ENCODE assay signal across 1 cellular context in genomic region chr6:31806470-31807272, GRCh38.
A peak's percentile ranks its signal among the peaks of the same experiment; 100 is the strongest.
TF ChIP-seq lines count a peak whose summit lies in the region.

LSM2 (minus strand) TSS chr6:31806966; CDS start chr6:31806757, 209 bp downstream.

TF ChIP-seq in HepG2, 621 proteins besides CTCF, POLR2A, EP300 and RAD21 (continued from another document and continues in another):
- TF ChIP-seq ARID5B (CRISPR knock-in tag; IDR thresholded peaks at IDR 0.05) (peak; percentile 79; the same call in 1 of the 2 replicates), HDAC6 (IDR thresholded peaks at IDR 0.05; ENCODE audit: low read depth, low read length) (no peak), RBAK (CRISPR knock-in tag; IDR thresholded peaks at IDR 0.05) (0 out of 2 replicates have a peak, but pooled peaks have one; percentile 52), POLR2AphosphoS5 (IDR thresholded peaks at IDR 0.05; ENCODE audit: low read depth, low read length) (peak; percentile 86), MATR3 (CRISPR knock-in tag; IDR thresholded peaks at IDR 0.05) (no peak), CEBPG (CRISPR knock-in tag; IDR thresholded peaks at IDR 0.05) (peak; percentile 21; the same call in 1 of the 2 replicates), SMAD1 (CRISPR knock-in tag; IDR thresholded peaks at IDR 0.05; ENCODE audit: borderline replicate concordance, low read depth) (peak; percentile 86; the same call in 1 of the 2 replicates), ZNF547 (CRISPR knock-in tag; IDR thresholded peaks at IDR 0.05) (peak; percentile 94), UBTF (CRISPR knock-in tag; IDR thresholded peaks at IDR 0.05) (peak; percentile 74; the same call in 1 of the 2 replicates), THAP11 (CRISPR knock-in tag; IDR thresholded peaks at IDR 0.05) (peak; percentile 90), KDM1A (CRISPR knock-in tag; IDR thresholded peaks at IDR 0.05) (no peak), RORA (CRISPR knock-in tag; IDR thresholded peaks at IDR 0.05) (no peak), SUZ12 (IDR thresholded peaks at IDR 0.05; ENCODE audit: low read depth, low read length) (no peak), ZIK1 (CRISPR knock-in tag; IDR thresholded peaks at IDR 0.05; ENCODE audit: borderline replicate concordance, low read depth) (peak; percentile 75; the same call in 1 of the 2 replicates), MTF2 (CRISPR knock-in tag; IDR thresholded peaks at IDR 0.05; ENCODE audit: borderline replicate concordance) (no peak; the same call in 1 of the 2 replicates), TOPORS (CRISPR knock-in tag; IDR thresholded peaks at IDR 0.05) (peak; percentile 75), CENPT (CRISPR knock-in tag; IDR thresholded peaks at IDR 0.05; ENCODE audit: low read depth) (no peak; the same call in 1 of the 2 replicates), RAD51 (IDR thresholded peaks at IDR 0.05; ENCODE audit: borderline replicate concordance) (no peak), TEAD3 (CRISPR knock-in tag; optimal IDR thresholded peaks at IDR 0.05; ENCODE audit: borderline replicate concordance) (peak; percentile 81), ATF7 (IDR thresholded peaks at IDR 0.05) (no peak), ATF7 (CRISPR knock-in tag; IDR thresholded peaks at IDR 0.05) (peak; percentile 83), JDP2 (CRISPR knock-in tag; IDR thresholded peaks at IDR 0.05; ENCODE audit: borderline replicate concordance) (peak; percentile 20; the same call in 1 of the 2 replicates), TEAD2 (CRISPR knock-in tag; IDR thresholded peaks at IDR 0.05) (no peak), ZNF709 (CRISPR knock-in tag; IDR thresholded peaks at IDR 0.05) (peak; percentile 88), MXI1 (IDR thresholded peaks at IDR 0.05; ENCODE audit: borderline replicate concordance, low read depth, low read length) (peak; percentile 80; the same call in 2 of the 3 replicates), CREM (IDR thresholded peaks at IDR 0.05) (peak; percentile 96), CREM (CRISPR knock-in tag; IDR thresholded peaks at IDR 0.05) (peak; percentile 89), TMF1 (CRISPR knock-in tag; IDR thresholded peaks at IDR 0.05; ENCODE audit: low read depth) (peak; percentile 84; the same call in 1 of the 2 replicates), ZZZ3 (CRISPR knock-in tag; IDR thresholded peaks at IDR 0.05; ENCODE audit: borderline replicate concordance) (peak; percentile 86; the same call in 1 of the 2 replicates), ELF1 (CRISPR knock-in tag; IDR thresholded peaks at IDR 0.05) (peak; percentile 82), TAF15 (IDR thresholded peaks at IDR 0.05; ENCODE audit: low read depth, low read length, poor library complexity, severe bottlenecking) (peak; percentile 93), RARG (CRISPR knock-in tag; IDR thresholded peaks at IDR 0.05; ENCODE audit: low read depth) (no peak), XBP1 (CRISPR knock-in tag; IDR thresholded peaks at IDR 0.05) (no peak), NFE2L1 (CRISPR knock-in tag; IDR thresholded peaks at IDR 0.05; ENCODE audit: borderline replicate concordance) (no peak), ZNF124 (CRISPR knock-in tag; IDR thresholded peaks at IDR 0.05) (peak; percentile 88; the same call in 1 of the 2 replicates), DZIP1 (CRISPR knock-in tag; IDR thresholded peaks at IDR 0.05) (no peak), RBM22 (optimal IDR thresholded peaks at IDR 0.05; ENCODE audit: low read length) (peak; percentile 45), ZSCAN12 (CRISPR knock-in tag; IDR thresholded peaks at IDR 0.05) (no peak), GLMP (CRISPR knock-in tag; IDR thresholded peaks at IDR 0.05; ENCODE audit: borderline replicate concordance) (no peak), AHR (CRISPR knock-in tag; IDR thresholded peaks at IDR 0.05) (peak; percentile 81), ZNF441 (CRISPR knock-in tag; IDR thresholded peaks at IDR 0.05; ENCODE audit: borderline replicate concordance) (peak; percentile 91), HMG20B (CRISPR knock-in tag; conservative IDR thresholded peaks at IDR 0.05) (no peak; the same call in 1 of the 2 replicates), SMAD3 (CRISPR knock-in tag; IDR thresholded peaks at IDR 0.05) (no peak), SKI (IDR thresholded peaks at IDR 0.05; ENCODE audit: partially characterized antibody) (peak; percentile 84), ZNF619 (CRISPR knock-in tag; IDR thresholded peaks at IDR 0.05) (peak; percentile 84; the same call in 1 of the 2 replicates), ZNF20 (CRISPR knock-in tag; IDR thresholded peaks at IDR 0.05) (no peak), ZBTB38 (CRISPR knock-in tag; IDR thresholded peaks at IDR 0.05) (peak; percentile 98)
- TF ChIP-seq, protein P1, sequence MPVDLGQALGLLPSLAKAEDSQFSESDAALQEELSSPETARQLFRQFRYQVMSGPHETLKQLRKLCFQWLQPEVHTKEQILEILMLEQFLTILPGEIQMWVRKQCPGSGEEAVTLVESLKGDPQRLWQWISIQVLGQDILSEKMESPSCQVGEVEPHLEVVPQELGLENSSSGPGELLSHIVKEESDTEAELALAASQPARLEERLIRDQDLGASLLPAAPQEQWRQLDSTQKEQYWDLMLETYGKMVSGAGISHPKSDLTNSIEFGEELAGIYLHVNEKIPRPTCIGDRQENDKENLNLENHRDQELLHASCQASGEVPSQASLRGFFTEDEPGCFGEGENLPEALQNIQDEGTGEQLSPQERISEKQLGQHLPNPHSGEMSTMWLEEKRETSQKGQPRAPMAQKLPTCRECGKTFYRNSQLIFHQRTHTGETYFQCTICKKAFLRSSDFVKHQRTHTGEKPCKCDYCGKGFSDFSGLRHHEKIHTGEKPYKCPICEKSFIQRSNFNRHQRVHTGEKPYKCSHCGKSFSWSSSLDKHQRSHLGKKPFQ (CRISPR knock-in tag; IDR thresholded peaks at IDR 0.05; ENCODE audit: insufficient replicate concordance) = peak; percentile 63
- TF ChIP-seq, protein P2, sequence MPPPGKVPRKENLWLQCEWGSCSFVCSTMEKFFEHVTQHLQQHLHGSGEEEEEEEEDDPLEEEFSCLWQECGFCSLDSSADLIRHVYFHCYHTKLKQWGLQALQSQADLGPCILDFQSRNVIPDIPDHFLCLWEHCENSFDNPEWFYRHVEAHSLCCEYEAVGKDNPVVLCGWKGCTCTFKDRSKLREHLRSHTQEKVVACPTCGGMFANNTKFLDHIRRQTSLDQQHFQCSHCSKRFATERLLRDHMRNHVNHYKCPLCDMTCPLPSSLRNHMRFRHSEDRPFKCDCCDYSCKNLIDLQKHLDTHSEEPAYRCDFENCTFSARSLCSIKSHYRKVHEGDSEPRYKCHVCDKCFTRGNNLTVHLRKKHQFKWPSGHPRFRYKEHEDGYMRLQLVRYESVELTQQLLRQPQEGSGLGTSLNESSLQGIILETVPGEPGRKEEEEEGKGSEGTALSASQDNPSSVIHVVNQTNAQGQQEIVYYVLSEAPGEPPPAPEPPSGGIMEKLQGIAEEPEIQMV (CRISPR knock-in tag; IDR thresholded peaks at IDR 0.05; ENCODE audit: low read depth) = peak; percentile 99
- TF ChIP-seq, protein P3, sequence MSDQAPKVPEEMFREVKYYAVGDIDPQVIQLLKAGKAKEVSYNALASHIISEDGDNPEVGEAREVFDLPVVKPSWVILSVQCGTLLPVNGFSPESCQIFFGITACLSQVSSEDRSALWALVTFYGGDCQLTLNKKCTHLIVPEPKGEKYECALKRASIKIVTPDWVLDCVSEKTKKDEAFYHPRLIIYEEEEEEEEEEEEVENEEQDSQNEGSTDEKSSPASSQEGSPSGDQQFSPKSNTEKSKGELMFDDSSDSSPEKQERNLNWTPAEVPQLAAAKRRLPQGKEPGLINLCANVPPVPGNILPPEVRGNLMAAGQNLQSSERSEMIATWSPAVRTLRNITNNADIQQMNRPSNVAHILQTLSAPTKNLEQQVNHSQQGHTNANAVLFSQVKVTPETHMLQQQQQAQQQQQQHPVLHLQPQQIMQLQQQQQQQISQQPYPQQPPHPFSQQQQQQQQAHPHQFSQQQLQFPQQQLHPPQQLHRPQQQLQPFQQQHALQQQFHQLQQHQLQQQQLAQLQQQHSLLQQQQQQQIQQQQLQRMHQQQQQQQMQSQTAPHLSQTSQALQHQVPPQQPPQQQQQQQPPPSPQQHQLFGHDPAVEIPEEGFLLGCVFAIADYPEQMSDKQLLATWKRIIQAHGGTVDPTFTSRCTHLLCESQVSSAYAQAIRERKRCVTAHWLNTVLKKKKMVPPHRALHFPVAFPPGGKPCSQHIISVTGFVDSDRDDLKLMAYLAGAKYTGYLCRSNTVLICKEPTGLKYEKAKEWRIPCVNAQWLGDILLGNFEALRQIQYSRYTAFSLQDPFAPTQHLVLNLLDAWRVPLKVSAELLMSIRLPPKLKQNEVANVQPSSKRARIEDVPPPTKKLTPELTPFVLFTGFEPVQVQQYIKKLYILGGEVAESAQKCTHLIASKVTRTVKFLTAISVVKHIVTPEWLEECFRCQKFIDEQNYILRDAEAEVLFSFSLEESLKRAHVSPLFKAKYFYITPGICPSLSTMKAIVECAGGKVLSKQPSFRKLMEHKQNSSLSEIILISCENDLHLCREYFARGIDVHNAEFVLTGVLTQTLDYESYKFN (CRISPR knock-in tag; conservative IDR thresholded peaks at IDR 0.05) = peak; percentile 87
